24 cellular contexts compared by ENCODE assay signal in the genomic region with DNA sequence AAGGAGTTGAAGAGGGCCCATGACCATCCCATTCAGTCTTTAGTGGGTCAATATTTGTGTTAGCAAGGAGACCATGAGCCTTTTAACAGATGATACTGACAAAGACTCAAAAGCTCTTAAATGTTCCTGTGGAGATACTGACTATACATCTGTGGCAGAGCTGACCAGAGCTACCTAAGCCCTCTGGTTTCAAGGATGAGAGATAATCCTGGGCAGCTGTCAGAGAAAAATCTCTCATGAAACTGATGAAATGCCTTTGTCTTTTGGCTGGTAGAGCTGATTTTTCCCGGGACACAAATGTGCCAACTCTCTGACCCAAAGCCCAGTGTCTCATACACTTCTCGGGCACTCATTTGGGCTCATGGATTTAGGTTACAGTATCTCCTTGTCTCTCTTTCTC.
DNase-seq lines count a peak whose midpoint lies in the region; ATAC-seq and TF ChIP-seq lines count a peak whose summit lies in the region.
"Had no signal": no experiment of that assay in that cellular context is flagged by ENCODE, and none has a peak within 500 bp of the region (broad histone marks: within the 10 kb centered on the region; RNA-seq: fewer than 3 reads in every experiment).

No MANE protein-coding gene starts in this region.

- intact Hi-C loops in stomach (cut with DNase I; ENCODE audit: low total_unique reads): no loop called here

- no peak for DNase-seq in activated CD4-positive, alpha-beta T cell treated with anti-CD3 and anti-CD28 coated beads, Interleukin-2, amount 10 ng/mL, durations not matched to agents 7 days and 5 days
- DNase-seq in activated CD4-positive, alpha-beta T cell treated with anti-CD3 and anti-CD28 coated beads, Interleukin-2, amount 50 U/mL, for 4 hours: no peak
- peak; percentile 34 for DNase-seq in NCI-H510A (lab: John Stamatoyannopoulos, UW)
- DNase-seq in natural killer cell treated with Interleukin-12 subunit alpha and Interleukin-12 subunit beta and Interleukin-15 and Interleukin-18, amount 100 ng/mL, for 72 hours (ENCODE audit: low spot score): no peak
- DNase-seq in stomach: no peak
- no peak for DNase-seq in NCI-H1417 treated with DMSO at 0.1 percent for 48 hours (lab: John Stamatoyannopoulos, UW)
- DNase-seq: activated CD4-positive, alpha-beta T cell treated with anti-CD3 and anti-CD28 coated beads for 1 hour; activated effector memory CD4-positive, alpha-beta T cell treated with Interleukin-2 at 50 U/mL for 16 hours; caudate nucleus; cortex of kidney; effector memory CD4-positive, alpha-beta T cell; mammary epithelial cell; mucosa of descending colon; NCI-H1105; NCI-H2081; NCI-H2227 treated with DMSO at 0.1 percent for 48 hours; pancreas; stimulated activated naive B cell treated with anti-CD40 and anti-IgM and Interleukin-4, amounts not matched to agents 10 μg/mL and 1 μg/mL and 100 μg/mL, for 72 hours had no signal

- no peak overlapping the region for H3K4me3 ChIP-seq in stomach
- H3K4me3 ChIP-seq: A549, K562, mucosa of descending colon, pancreas, SJSA1 had no signal

- 92 to 97% (median 96%) methylated on average over 2 of the region's 2 CpGs for WGBS in stomach, 5 donors

- ATAC-seq in natural killer cell treated with Interleukin-12 subunit alpha and Interleukin-12 subunit beta and Interleukin-15 and Interleukin-18, amount 100 ng/mL, for 72 hours: no peak
- ATAC-seq in GM19324 (IDR thresholded peaks at IDR 0.05; ENCODE audit: low FRiP score, unreplicated experiment): no peak
- ATAC-seq: A549; K562; mucosa of descending colon; pancreas; stimulated activated naive B cell treated with anti-CD40 and anti-IgM and Interleukin-4, amounts not matched to agents 10 μg/mL and 1 μg/mL and 100 μg/mL, for 72 hours had no signal

- H3K27ac ChIP-seq in stomach: no peak overlapping the region
- H3K27ac ChIP-seq: A549, pancreas, SJSA1 had no signal

- H3K9me3 Mint-ChIP-seq in activated CD4-positive, alpha-beta T cell treated with anti-CD3 and anti-CD28 coated beads, Interleukin-2, amount 10 ng/mL, durations not matched to agents 7 days and 5 days: peaks cover 9% of the 10 kb centered on the region
- H3K9me3 Mint-ChIP-seq in activated naive CD8-positive, alpha-beta T cell (ENCODE audit: low read depth): peaks cover 4% of the 10 kb centered on the region
- no peaks in the 10 kb centered on the region for H3K9me3 Mint-ChIP-seq in natural killer cell treated with Interleukin-12 subunit alpha and Interleukin-12 subunit beta and Interleukin-15 and Interleukin-18, amount 100 ng/mL, for 72 hours
- H3K9me3 Mint-ChIP-seq: neural crest cell; stimulated activated naive B cell treated with anti-CD40 and anti-IgM and Interleukin-4, amounts not matched to agents 10 μg/mL and 1 μg/mL and 100 μg/mL, for 72 hours had no signal

- peaks cover 88% of the 10 kb centered on the region for H3K4me1 Mint-ChIP-seq in activated CD4-positive, alpha-beta T cell treated with anti-CD3 and anti-CD28 coated beads, Interleukin-2, amount 10 ng/mL, durations not matched to agents 7 days and 5 days
- H3K4me1 Mint-ChIP-seq in activated naive CD8-positive, alpha-beta T cell (ENCODE audit: low read depth): peaks cover 71% of the 10 kb centered on the region
- peaks cover 72 to 79% of the 10 kb centered on the region in 2 donors for H3K4me1 Mint-ChIP-seq in natural killer cell treated with Interleukin-12 subunit alpha and Interleukin-12 subunit beta and Interleukin-15 and Interleukin-18, amount 100 ng/mL, for 72 hours (ENCODE audit: low read depth in 2 of 2)

- peak overlapping the region; percentile 93 for H3K27ac Mint-ChIP-seq in activated CD4-positive, alpha-beta T cell treated with anti-CD3 and anti-CD28 coated beads, Interleukin-2, amount 10 ng/mL, durations not matched to agents 7 days and 5 days
- H3K27ac Mint-ChIP-seq in activated naive CD8-positive, alpha-beta T cell: peak overlapping the region; percentile 83
- peak overlapping the region; percentile 25 to 35 for H3K27ac Mint-ChIP-seq in natural killer cell treated with Interleukin-12 subunit alpha and Interleukin-12 subunit beta and Interleukin-15 and Interleukin-18, amount 100 ng/mL, for 72 hours
- H3K27ac Mint-ChIP-seq: stimulated activated naive B cell treated with anti-CD40 and anti-IgM and Interleukin-4, amounts not matched to agents 10 μg/mL and 1 μg/mL and 100 μg/mL, for 72 hours had no signal

- peaks cover 20% of the 10 kb centered on the region for H3K36me3 Mint-ChIP-seq in activated CD4-positive, alpha-beta T cell treated with anti-CD3 and anti-CD28 coated beads, Interleukin-2, amount 10 ng/mL, durations not matched to agents 7 days and 5 days (ENCODE audit: low read depth)
- H3K36me3 Mint-ChIP-seq in activated naive CD8-positive, alpha-beta T cell: peaks cover 7% of the 10 kb centered on the region
- H3K36me3 Mint-ChIP-seq in natural killer cell treated with Interleukin-12 subunit alpha and Interleukin-12 subunit beta and Interleukin-15 and Interleukin-18, amount 100 ng/mL, for 72 hours: no peaks in the 10 kb centered on the region
- H3K36me3 Mint-ChIP-seq: stimulated activated naive B cell treated with anti-CD40 and anti-IgM and Interleukin-4, amounts not matched to agents 10 μg/mL and 1 μg/mL and 100 μg/mL, for 72 hours had no signal

- CTCF ChIA-PET in activated CD4-positive, alpha-beta T cell treated with anti-CD3 and anti-CD28 coated beads, Interleukin-2, amount 10 ng/mL, durations not matched to agents 7 days and 5 days (lab: Charles Lee): interaction anchor here (0.6 to 2.0 kb wide), 8 partner anchors 8 to 905 kb away, joined by 3 to 11 read pairs (median 4); no protein-coding TSS in a partner anchor

- no peak for TF ChIP-seq EP300 in stomach (IDR thresholded peaks at IDR 0.05)

- no peaks in the 10 kb centered on the region for H3K27me3 Mint-ChIP-seq in activated CD4-positive, alpha-beta T cell treated with anti-CD3 and anti-CD28 coated beads, Interleukin-2, amount 10 ng/mL, durations not matched to agents 7 days and 5 days
- H3K27me3 Mint-ChIP-seq in activated naive CD8-positive, alpha-beta T cell: no peaks in the 10 kb centered on the region
- no peaks in the 10 kb centered on the region for H3K27me3 Mint-ChIP-seq in natural killer cell treated with Interleukin-12 subunit alpha and Interleukin-12 subunit beta and Interleukin-15 and Interleukin-18, amount 100 ng/mL, for 72 hours

- no peaks in the 10 kb centered on the region for H3K27me3 ChIP-seq in stomach
- H3K27me3 ChIP-seq: pancreas, SJSA1 had no signal

- H3K4me1 ChIP-seq in stomach: peaks cover 0 to 12% (median 6%) of the 10 kb centered on the region in 4 donors
- H3K4me1 ChIP-seq: A549, pancreas, SJSA1 had no signal

- no peak for TF ChIP-seq CTCF in stomach (IDR thresholded peaks at IDR 0.05)

- no peaks in the 10 kb centered on the region for H3K9me3 ChIP-seq in stomach
- H3K9me3 ChIP-seq: A549, mucosa of descending colon, pancreas, SJSA1 had no signal

- POLR2A ChIA-PET in activated CD4-positive, alpha-beta T cell treated with anti-CD3 and anti-CD28 coated beads, Interleukin-2, amount 10 ng/mL, durations not matched to agents 7 days and 5 days (lab: Charles Lee): no interaction called here

- no peaks in the 10 kb centered on the region for H3K36me3 ChIP-seq in stomach
- H3K36me3 ChIP-seq: pancreas, SJSA1 had no signal

- no peak for TF ChIP-seq POLR2A in stomach (IDR thresholded peaks at IDR 0.05)

- no peak overlapping the region for H3K4me3 Mint-ChIP-seq in activated CD4-positive, alpha-beta T cell treated with anti-CD3 and anti-CD28 coated beads, Interleukin-2, amount 10 ng/mL, durations not matched to agents 7 days and 5 days
- H3K4me3 Mint-ChIP-seq in activated naive CD8-positive, alpha-beta T cell: no peak overlapping the region
- H3K4me3 Mint-ChIP-seq in natural killer cell treated with Interleukin-12 subunit alpha and Interleukin-12 subunit beta and Interleukin-15 and Interleukin-18, amount 100 ng/mL, for 72 hours: peak overlapping the region; percentile 70
- H3K4me3 Mint-ChIP-seq: neural crest cell; stimulated activated naive B cell treated with anti-CD40 and anti-IgM and Interleukin-4, amounts not matched to agents 10 μg/mL and 1 μg/mL and 100 μg/mL, for 72 hours had no signal

Comparison
In these comparisons a context has a peak if more than half of its experiments do, and no peak if none do; other contexts are left out.
1. H3K27ac Mint-ChIP-seq: peak in every context shown above with its lines; median percentile 93 in activated CD4-positive, alpha-beta T cell treated with anti-CD3 and anti-CD28 coated beads, Interleukin-2, amount 10 ng/mL, durations not matched to agents 7 days and 5 days; 83 in activated naive CD8-positive, alpha-beta T cell; 30 in natural killer cell treated with Interleukin-12 subunit alpha and Interleukin-12 subunit beta and Interleukin-15 and Interleukin-18, amount 100 ng/mL, for 72 hours.